4 cellular contexts compared by ENCODE assay signal in the genomic region with DNA sequence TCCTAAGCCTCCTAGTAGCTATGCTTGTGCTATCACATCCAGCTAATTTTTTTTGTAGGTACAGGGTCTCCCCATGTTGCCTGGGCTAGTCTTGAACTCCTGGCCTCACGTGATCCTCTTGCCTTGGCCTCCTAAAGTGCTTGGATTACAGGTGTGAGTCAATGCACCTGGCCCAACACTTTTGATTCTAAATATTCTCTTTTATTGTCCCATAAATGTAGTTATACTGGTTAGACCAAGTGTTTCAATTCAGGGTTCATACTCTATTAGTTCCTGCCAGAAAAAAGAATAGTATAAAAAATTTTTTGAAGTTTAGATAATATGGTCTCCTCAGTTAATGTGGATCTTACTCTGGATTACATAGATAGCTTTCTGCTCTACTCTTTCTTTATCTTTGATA. TPM values are rescaled to one million over a fixed set of nuclear protein-coding genes. Genes with fewer than 3 reads are reported as not detected.
"Had no signal": no experiment of that assay in that cellular context is flagged by ENCODE, and none has a peak within 500 bp of the region (broad histone marks: within the 10 kb centered on the region; RNA-seq: fewer than 3 reads in every experiment).

No MANE protein-coding gene starts in this region.

- DNase-seq: GDM1, GF-D8 had no signal

- H3K4me3 ChIP-seq: GM12878 had no signal

- ATAC-seq: GM12878 had no signal

RNA-seq across cellular contexts. Expression of a gene that starts 6.7 kb away (rescaled TPM):
- total RNA-seq: G401, GM12878 had no signal
- polyA plus RNA-seq: GM12878 had no signal
